ENCODE assay signal across 23 cellular contexts in genomic region chr3:159245871-159246270, GRCh38.
"Had no signal": no experiment of that assay in that cellular context is flagged by ENCODE, and none has a peak within 500 bp of the region (broad histone marks: within the 10 kb centered on the region; RNA-seq: fewer than 3 reads in every experiment).

No MANE protein-coding gene starts in this region.

- H3K4me1 Mint-ChIP-seq: activated B cell treated with CpG ODN at 0.5 μM for 24 hours; activated CD4-positive, alpha-beta T cell treated with anti-CD3 and anti-CD28 coated beads, Interleukin-2, amount 10 ng/mL, durations not matched to agents 24 days and 14 days; activated naive CD8-positive, alpha-beta T cell treated with anti-CD3 and anti-CD28 coated beads, Interleukin-2, amount 10 ng/mL, durations not matched to agents 7 days and 5 days; T-cell had no signal

- H3K27me3 Mint-ChIP-seq: activated B cell treated with CpG ODN at 0.5 μM for 24 hours; activated CD4-positive, alpha-beta memory T cell treated with anti-CD3 and anti-CD28 coated beads for 36 hours; activated CD4-positive, alpha-beta T cell treated with anti-CD3 and anti-CD28 coated beads, Interleukin-2, amount 10 ng/mL, durations not matched to agents 24 days and 14 days; activated naive CD8-positive, alpha-beta T cell treated with anti-CD3 and anti-CD28 coated beads, Interleukin-2, amount 10 ng/mL, durations not matched to agents 7 days and 5 days had no signal

- ATAC-seq: activated T-cell treated with anti-CD3 and anti-CD28 coated beads, Interleukin-2, amount 50 U/mL, for 72 hours; T-cell had no signal

- H3K27ac Mint-ChIP-seq: activated B cell treated with CpG ODN at 0.5 μM for 24 hours; activated CD4-positive, alpha-beta memory T cell treated with anti-CD3 and anti-CD28 coated beads for 36 hours; activated CD4-positive, alpha-beta T cell treated with anti-CD3 and anti-CD28 coated beads, Interleukin-2, amount 10 ng/mL, durations not matched to agents 24 days and 14 days; activated naive CD8-positive, alpha-beta T cell treated with anti-CD3 and anti-CD28 coated beads, Interleukin-2, amount 10 ng/mL, durations not matched to agents 7 days and 5 days; activated T-cell treated with anti-CD3 and anti-CD28 coated beads, Interleukin-2, amount 50 U/mL, for 72 hours; activated T-helper 2 cell treated with anti-CD3 and anti-CD28 coated beads, Interferon-gamma antibody, Interleukin-2, Interleukin-4, amounts not matched to agents 10 μg/mL and 5 μg/mL and 100 μg/mL, durations not matched to agents 14 hours and 24 hours and 36 hours; T-cell had no signal

- H3K27me3 ChIP-seq: brain microvascular endothelial cell, cardiac muscle cell had no signal

- H3K4me3 ChIP-seq: cardiac muscle cell had no signal

- H3K36me3 ChIP-seq: brain microvascular endothelial cell, cardiac muscle cell had no signal

- H3K9me3 Mint-ChIP-seq: activated B cell treated with CpG ODN at 0.5 μM for 24 hours; activated CD4-positive, alpha-beta memory T cell treated with anti-CD3 and anti-CD28 coated beads for 36 hours; activated CD4-positive, alpha-beta T cell treated with anti-CD3 and anti-CD28 coated beads, Interleukin-2, amount 10 ng/mL, durations not matched to agents 24 days and 14 days; activated T-helper 2 cell treated with anti-CD3 and anti-CD28 coated beads, Interferon-gamma antibody, Interleukin-2, Interleukin-4, amounts not matched to agents 10 μg/mL and 5 μg/mL and 100 μg/mL, durations not matched to agents 14 hours and 24 hours and 36 hours had no signal

- H3K36me3 Mint-ChIP-seq: activated CD4-positive, alpha-beta memory T cell treated with anti-CD3 and anti-CD28 coated beads for 36 hours; activated naive CD8-positive, alpha-beta T cell treated with anti-CD3 and anti-CD28 coated beads, Interleukin-2, amount 10 ng/mL, durations not matched to agents 7 days and 5 days; T-cell had no signal

- DNase-seq: activated B cell treated with CpG ODN at 0.5 μM for 24 hours; activated CD4-positive, alpha-beta memory T cell treated with anti-CD3 and anti-CD28 coated beads for 36 hours; activated CD4-positive, alpha-beta T cell treated with anti-CD3 and anti-CD28 coated beads for 1 hour; activated CD4-positive, alpha-beta T cell treated with anti-CD3 and anti-CD28 coated beads, Interleukin-2, amount 10 ng/mL, durations not matched to agents 24 days and 14 days; activated CD8-positive, alpha-beta memory T cell treated with anti-CD3 and anti-CD28 coated beads for 24 hours; activated naive CD4-positive, alpha-beta T cell treated with anti-CD3 and anti-CD28 coated beads, Interleukin-2, amount 50 U/mL, for 16 hours; activated naive CD8-positive, alpha-beta T cell treated with anti-CD3 and anti-CD28 coated beads, Interleukin-2, amount 10 ng/mL, durations not matched to agents 7 days and 5 days; activated T-cell treated with anti-CD3 and anti-CD28 coated beads for 4 hours; activated T-cell treated with anti-CD3 and anti-CD28 coated beads, Interleukin-2, amount 50 U/mL, for 72 hours; amygdala; brain microvascular endothelial cell; NCI-H1048; NCI-H146; NCI-H187 treated with DMSO at 0.1 percent for 48 hours; NCI-H2081 treated with DMSO at 0.1 percent for 48 hours; NCI-H446; NCI-H524; SHP77 treated with DMSO at 0.1 percent for 48 hours; T-cell; T-helper 2 cell; T1000 had no signal

- H3K4me3 Mint-ChIP-seq: activated B cell treated with CpG ODN at 0.5 μM for 24 hours; activated CD4-positive, alpha-beta memory T cell treated with anti-CD3 and anti-CD28 coated beads for 36 hours; activated CD4-positive, alpha-beta T cell treated with anti-CD3 and anti-CD28 coated beads, Interleukin-2, amount 10 ng/mL, durations not matched to agents 24 days and 14 days; activated naive CD8-positive, alpha-beta T cell treated with anti-CD3 and anti-CD28 coated beads, Interleukin-2, amount 10 ng/mL, durations not matched to agents 7 days and 5 days; activated T-cell treated with anti-CD3 and anti-CD28 coated beads, Interleukin-2, amount 50 U/mL, for 72 hours; T-cell had no signal
